22 cellular contexts compared by ENCODE assay signal in genomic region chr3:124851905-124852304, GRCh38. TPM values are rescaled to one million over a fixed set of nuclear protein-coding genes. Genes with fewer than 3 reads are reported as not detected.
DNase-seq lines count a peak whose midpoint lies in the region; ATAC-seq and TF ChIP-seq lines count a peak whose summit lies in the region.
"Had no signal": no experiment of that assay in that cellular context is flagged by ENCODE, and none has a peak within 500 bp of the region (broad histone marks: within the 10 kb centered on the region; RNA-seq: fewer than 3 reads in every experiment).

No MANE protein-coding gene starts in this region.

- DNase-seq in SK-N-SH (no peak), coronary artery (ENCODE audit: low spot score) (no peak), neural crest cell (ENCODE audit: low read depth, low spot score) (no peak), type B pancreatic cell (ENCODE audit: extremely low spot score, unreplicated experiment) (no peak), NCI-H82 treated with DMSO at 0.1 percent for 48 hours (lab: John Stamatoyannopoulos, UW; ENCODE audit: unreplicated experiment) (no peak)
- no peak for DNase-seq in activated CD4-positive, alpha-beta T cell treated with anti-CD3 and anti-CD28 coated beads, Interleukin-2, amount 50 U/mL, for 1 hour
- DNase-seq in NK-92 treated with Interleukin-12 subunit alpha and Interleukin-12 subunit beta, amount 100 ng/mL, for 24 hours (lab: John Stamatoyannopoulos, UW), result no peak
- DNase-seq: activated CD8-positive, alpha-beta T cell treated with anti-CD3 and anti-CD28 coated beads, Interleukin-2, amount 10 ng/mL, durations not matched to agents 7 days and 5 days; CD4-positive, alpha-beta T cell; natural killer cell; NCI-H1048; NCI-H187; NCI-H526; pancreas; retina; stimulated activated CD4-positive, alpha-beta T cell treated with anti-CD3 and anti-CD28 coated beads, Interleukin-2, amount 100 ng/mL, for 48 hours; T-helper 17 cell had no signal

- H3K9me3 ChIP-seq in SK-N-SH, result no peaks in the 10 kb centered on the region
- H3K9me3 ChIP-seq: pancreas had no signal

- H3K9ac ChIP-seq in SK-N-SH, result no peak overlapping the region

- TF ChIP-seq RAD21 in SK-N-SH (IDR thresholded peaks at IDR 0.05; ENCODE audit: low read length), result no peak

- no peak overlapping the region for H3K4me2 ChIP-seq in SK-N-SH

- H3K79me2 ChIP-seq in SK-N-SH (ENCODE audit: insufficient read depth), result peaks cover 65% of the 10 kb centered on the region

- H4K20me1 ChIP-seq in SK-N-SH (ENCODE audit: insufficient read depth), result no peaks in the 10 kb centered on the region

- H3K4me1 ChIP-seq in SK-N-SH (ENCODE audit: control insufficient read depth in 1 of 2, insufficient read depth in 2 of 2, low read depth in 1 of 2, low read length in 1 of 2), result peaks cover 36 to 39% of the 10 kb centered on the region in 2 experiments
- H3K4me1 ChIP-seq: pancreas had no signal

- peaks cover 48% of the 10 kb centered on the region in 2 experiments for H3K36me3 ChIP-seq in SK-N-SH (replicated peaks in 1 of 2; ENCODE audit: control insufficient read depth in 1 of 2, insufficient read depth in 2 of 2, low read length in 1 of 2)

- no peaks in the 10 kb centered on the region for H3K27me3 ChIP-seq in SK-N-SH (ENCODE audit: insufficient read depth)
- H3K27me3 ChIP-seq: pancreas had no signal

- peak overlapping the region; percentile 38 for H3K27ac Mint-ChIP-seq in neural crest cell (ENCODE audit: unreplicated experiment)
- peak overlapping the region; percentile 4 for H3K27ac Mint-ChIP-seq in type B pancreatic cell
- H3K27ac Mint-ChIP-seq: activated CD8-positive, alpha-beta T cell treated with anti-CD3 and anti-CD28 coated beads, Interleukin-2, amount 10 ng/mL, durations not matched to agents 7 days and 5 days; activated naive CD4-positive, alpha-beta T cell treated with anti-CD3 and anti-CD28 coated beads, Interleukin-2, amount 50 U/mL, for 72 hours; activated T-helper 2 cell treated with anti-CD3 and anti-CD28 coated beads, Interferon-gamma antibody, Interleukin-2, Interleukin-4, amounts not matched to agents 10 μg/mL and 5 μg/mL and 100 μg/mL, durations not matched to agents 14 hours and 24 hours and 36 hours; CD4-positive, alpha-beta T cell; IgD-negative memory B cell; natural killer cell; T-helper 17 cell had no signal

- POLR2A ChIA-PET in SK-N-SH (lab: Yijun Ruan, JAX), result no interaction called here

- H3K27me3 Mint-ChIP-seq in neural crest cell (ENCODE audit: low read depth) (no peaks in the 10 kb centered on the region), type B pancreatic cell (no peaks in the 10 kb centered on the region)

- TF ChIP-seq CTCF in SK-N-SH (IDR thresholded peaks at IDR 0.05), result no peak
- TF ChIP-seq CTCF in coronary artery (IDR thresholded peaks at IDR 0.05), result no peak
- TF ChIP-seq CTCF in neural crest cell (conservative IDR thresholded peaks at IDR 0.05), result no peak
- TF ChIP-seq CTCF in type B pancreatic cell (conservative IDR thresholded peaks at IDR 0.05), result no peak

- H3K4me1 Mint-ChIP-seq in neural crest cell (peaks cover 28% of the 10 kb centered on the region), type B pancreatic cell (ENCODE audit: unreplicated experiment) (peaks cover 29% of the 10 kb centered on the region)
- H3K4me1 Mint-ChIP-seq: IgD-negative memory B cell, natural killer cell, T-helper 17 cell had no signal

- H3K9me2 ChIP-seq in SK-N-SH, result no peaks in the 10 kb centered on the region

- peaks cover 5% of the 10 kb centered on the region for H3F3A ChIP-seq in SK-N-SH (replicated peaks; ENCODE audit: insufficient read depth)

- peaks cover 10% of the 10 kb centered on the region for H3K36me3 Mint-ChIP-seq in neural crest cell (ENCODE audit: low read depth)
- peaks cover 21% of the 10 kb centered on the region for H3K36me3 Mint-ChIP-seq in type B pancreatic cell
- H3K36me3 Mint-ChIP-seq: activated naive CD4-positive, alpha-beta T cell treated with anti-CD3 and anti-CD28 coated beads, Interleukin-2, amount 50 U/mL, for 72 hours; IgD-negative memory B cell; natural killer cell had no signal

- TF ChIP-seq EP300 in SK-N-SH (IDR thresholded peaks at IDR 0.05; ENCODE audit: borderline replicate concordance in 1 of 2, low read depth in 1 of 2, low read length in 1 of 2), result no peak

- H3K4me3 Mint-ChIP-seq in neural crest cell (no peak overlapping the region), type B pancreatic cell (no peak overlapping the region)
- H3K4me3 Mint-ChIP-seq: activated CD8-positive, alpha-beta T cell treated with anti-CD3 and anti-CD28 coated beads, Interleukin-2, amount 10 ng/mL, durations not matched to agents 7 days and 5 days; CD4-positive, alpha-beta T cell; IgD-negative memory B cell; natural killer cell; T-helper 17 cell had no signal

- H2AFZ ChIP-seq in SK-N-SH (ENCODE audit: low read depth), result no peak overlapping the region

- H3K27ac ChIP-seq in SK-N-SH (ENCODE audit: low read depth in 2 of 2, low read length in 1 of 2) (peak overlapping the region; percentile 66 to 90; a peak in 3 of 4 replicates), coronary artery (peak overlapping the region; percentile 24 to 84)
- H3K27ac ChIP-seq: 22Rv1, pancreas had no signal

- CTCF ChIA-PET in SK-N-SH (lab: Yijun Ruan, JAX), result interaction anchor here (2.4 kb wide), 1 partner anchor 49 kb away, joined by 8 read pairs; no protein-coding TSS in a partner anchor

- no peak for ATAC-seq in SK-N-SH treated with all-trans-retinoic acid at 6 μM for 48 hours
- ATAC-seq: activated CD8-positive, alpha-beta T cell treated with anti-CD3 and anti-CD28 coated beads, Interleukin-2, amount 10 ng/mL, durations not matched to agents 7 days and 5 days; activated naive CD4-positive, alpha-beta T cell treated with anti-CD3 and anti-CD28 coated beads, Interleukin-2, amount 50 U/mL, for 72 hours; natural killer cell; pancreas; T-helper 17 cell had no signal

- 97% methylated on average over 12 of the region's 12 CpGs for WGBS in SK-N-SH (ENCODE audit: low lambda C conversion rate)

- H3K9me3 Mint-ChIP-seq in neural crest cell (no peaks in the 10 kb centered on the region), type B pancreatic cell (no peaks in the 10 kb centered on the region)
- H3K9me3 Mint-ChIP-seq: activated naive CD4-positive, alpha-beta T cell treated with anti-CD3 and anti-CD28 coated beads, Interleukin-2, amount 50 U/mL, for 72 hours; activated T-helper 2 cell treated with anti-CD3 and anti-CD28 coated beads, Interferon-gamma antibody, Interleukin-2, Interleukin-4, amounts not matched to agents 10 μg/mL and 5 μg/mL and 100 μg/mL, durations not matched to agents 14 hours and 24 hours and 36 hours; CD4-positive, alpha-beta T cell; natural killer cell had no signal

- H3K4me3 ChIP-seq in SK-N-SH (ENCODE audit: low read depth in 2 of 2, low read length in 1 of 2) (no peak overlapping the region), coronary artery (peak overlapping the region; percentile 14)
- H3K4me3 ChIP-seq: pancreas had no signal

TF ChIP-seq in SK-N-SH, 30 proteins besides CTCF, POLR2A, EP300 and RAD21:
- TF ChIP-seq YY1 (IDR thresholded peaks at IDR 0.05; ENCODE audit: low read depth), result no peak
- no peak for TF ChIP-seq MAX (IDR thresholded peaks at IDR 0.05; ENCODE audit: low read depth)
- TF ChIP-seq RFX5 (IDR thresholded peaks at IDR 0.05; ENCODE audit: low read length), result no peak

TF ChIP-seq in SK-N-SH treated with all-trans-retinoic acid at 6 μM for 48 hours, 23 proteins besides CTCF, POLR2A, EP300 and RAD21 (continues in another document):
- TF ChIP-seq, protein P1, sequence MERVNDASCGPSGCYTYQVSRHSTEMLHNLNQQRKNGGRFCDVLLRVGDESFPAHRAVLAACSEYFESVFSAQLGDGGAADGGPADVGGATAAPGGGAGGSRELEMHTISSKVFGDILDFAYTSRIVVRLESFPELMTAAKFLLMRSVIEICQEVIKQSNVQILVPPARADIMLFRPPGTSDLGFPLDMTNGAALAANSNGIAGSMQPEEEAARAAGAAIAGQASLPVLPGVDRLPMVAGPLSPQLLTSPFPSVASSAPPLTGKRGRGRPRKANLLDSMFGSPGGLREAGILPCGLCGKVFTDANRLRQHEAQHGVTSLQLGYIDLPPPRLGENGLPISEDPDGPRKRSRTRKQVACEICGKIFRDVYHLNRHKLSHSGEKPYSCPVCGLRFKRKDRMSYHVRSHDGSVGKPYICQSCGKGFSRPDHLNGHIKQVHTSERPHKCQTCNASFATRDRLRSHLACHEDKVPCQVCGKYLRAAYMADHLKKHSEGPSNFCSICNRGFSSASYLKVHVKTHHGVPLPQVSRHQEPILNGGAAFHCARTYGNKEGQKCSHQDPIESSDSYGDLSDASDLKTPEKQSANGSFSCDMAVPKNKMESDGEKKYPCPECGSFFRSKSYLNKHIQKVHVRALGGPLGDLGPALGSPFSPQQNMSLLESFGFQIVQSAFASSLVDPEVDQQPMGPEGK (CRISPR knock-in tag; IDR thresholded peaks at IDR 0.05; ENCODE audit: borderline replicate concordance), result no peak
- TF ChIP-seq CSDC2 (CRISPR knock-in tag; IDR thresholded peaks at IDR 0.05) (no peak), TOX (CRISPR knock-in tag; IDR thresholded peaks at IDR 0.05; ENCODE audit: borderline replicate concordance) (no peak), ZNF8 (CRISPR knock-in tag; IDR thresholded peaks at IDR 0.05) (no peak), RARB (CRISPR knock-in tag; IDR thresholded peaks at IDR 0.05) (no peak)

RNA-seq across cellular contexts. Expression of gene ITGB5, which starts 35.3 kb away (rescaled TPM):
- 328 and 481 TPM in 2 replicates for polyA plus RNA-seq in SK-N-SH (2012; rRNA removed)
- 217 and 321 TPM in 2 replicates for polyA plus RNA-seq in SK-N-SH (2012; cell fraction: cytosol; rRNA removed)
- 338 and 344 TPM in 2 replicates for polyA plus RNA-seq in SK-N-SH (2012; cell fraction: nucleus; rRNA removed)
- total RNA-seq in neural crest cell (66.1 and 81.9 TPM in 2 replicates), type B pancreatic cell (ENCODE audit: low replicate concordance) (46.0 and 70.7 TPM in 2 replicates)
- total RNA-seq: activated CD8-positive, alpha-beta T cell treated with anti-CD3 and anti-CD28 coated beads, Interleukin-2, amount 10 ng/mL, durations not matched to agents 7 days and 5 days had no signal
